In genomic region chr17:81514735-81515529, GRCh38 we compare ENCODE assay signal across 8 cellular contexts. TPM values are rescaled to one million over a fixed set of nuclear protein-coding genes. Genes with fewer than 3 reads are reported as not detected.
DNase-seq lines count a peak whose midpoint lies in the region; ATAC-seq and TF ChIP-seq lines count a peak whose summit lies in the region.

No MANE protein-coding gene starts in this region.

- H3K27ac ChIP-seq in CD4-positive, alpha-beta T cell (ENCODE audit: low read depth, low read length): peak overlapping the region; percentile 78

- peaks cover 44% of the 10 kb centered on the region for H3K4me1 Mint-ChIP-seq in CD4-positive, alpha-beta T cell (ENCODE audit: low read depth)
- peaks cover 51% of the 10 kb centered on the region for H3K4me1 Mint-ChIP-seq in activated B cell treated with CpG ODN at 0.5 μM for 24 hours
- H3K4me1 Mint-ChIP-seq in central memory CD8-positive, alpha-beta T cell: peaks cover 49% of the 10 kb centered on the region

- peak in 8 of 10 experiments; percentile 43 to 73 (median 62) for DNase-seq in CD4-positive, alpha-beta T cell
- DNase-seq in NCI-H146 treated with DMSO at 0.1 percent for 48 hours (lab: John Stamatoyannopoulos, UW; ENCODE audit: unreplicated experiment) (peak; percentile 64), activated B cell treated with CpG ODN at 0.5 μM for 24 hours (peak; percentile 76), islet precursor cell (peak; percentile 93)
- no peak for DNase-seq in central memory CD8-positive, alpha-beta T cell (ENCODE audit: low spot score in 2 of 2)
- peak; percentile 85 for DNase-seq in stimulated activated CD4-positive, alpha-beta T cell treated with anti-CD3 and anti-CD28 coated beads, Interleukin-15, amount 100 ng/mL, for 24 hours

- peak overlapping the region; percentile 95 for H3K4me3 Mint-ChIP-seq in CD4-positive, alpha-beta T cell
- H3K4me3 Mint-ChIP-seq in activated B cell treated with CpG ODN at 0.5 μM for 24 hours: peak overlapping the region; percentile 93
- peak overlapping the region; percentile 85 for H3K4me3 Mint-ChIP-seq in central memory CD8-positive, alpha-beta T cell

- no peaks in the 10 kb centered on the region for H3K9me3 ChIP-seq in CD4-positive, alpha-beta T cell (ENCODE audit: control insufficient read depth, low read length)

- no peaks in the 10 kb centered on the region for H3K27me3 Mint-ChIP-seq in CD4-positive, alpha-beta T cell
- no peaks in the 10 kb centered on the region for H3K27me3 Mint-ChIP-seq in activated B cell treated with CpG ODN at 0.5 μM for 24 hours
- H3K27me3 Mint-ChIP-seq in central memory CD8-positive, alpha-beta T cell: no peaks in the 10 kb centered on the region

- peak overlapping the region; percentile 88 for H3K27ac Mint-ChIP-seq in CD4-positive, alpha-beta T cell
- H3K27ac Mint-ChIP-seq in activated B cell treated with CpG ODN at 0.5 μM for 24 hours: peak overlapping the region; percentile 95
- H3K27ac Mint-ChIP-seq in central memory CD8-positive, alpha-beta T cell (ENCODE audit: low read depth): peak overlapping the region; percentile 82

- no peaks in the 10 kb centered on the region for H3K9me3 Mint-ChIP-seq in CD4-positive, alpha-beta T cell
- H3K9me3 Mint-ChIP-seq in activated B cell treated with CpG ODN at 0.5 μM for 24 hours: no peaks in the 10 kb centered on the region
- no peaks in the 10 kb centered on the region for H3K9me3 Mint-ChIP-seq in central memory CD8-positive, alpha-beta T cell

- CTCF ChIA-PET in CD4-positive, alpha-beta T cell (lab: Charles Lee): interaction anchor here (1.5 kb wide), 1 partner anchor 87 kb away, joined by 3 read pairs; no protein-coding TSS in a partner anchor
- CTCF ChIA-PET in activated B cell treated with CpG ODN at 0.5 μM for 24 hours (lab: Charles Lee): interaction anchor here (1.6 kb wide), 1 partner anchor 22 kb away, joined by 5 read pairs; no protein-coding TSS in a partner anchor

- H3K27me3 ChIP-seq in CD4-positive, alpha-beta T cell (ENCODE audit: control insufficient read depth, insufficient read depth, low read length): no peaks in the 10 kb centered on the region

- H3K36me3 Mint-ChIP-seq in CD4-positive, alpha-beta T cell (ENCODE audit: low read depth): peaks cover 28% of the 10 kb centered on the region
- H3K36me3 Mint-ChIP-seq in activated B cell treated with CpG ODN at 0.5 μM for 24 hours (ENCODE audit: low read depth): peaks cover 33% of the 10 kb centered on the region
- peaks cover 43% of the 10 kb centered on the region for H3K36me3 Mint-ChIP-seq in central memory CD8-positive, alpha-beta T cell (ENCODE audit: insufficient read depth)

- peak; percentile 11 for ATAC-seq in CD4-positive, alpha-beta T cell (ENCODE audit: poor library complexity)
- ATAC-seq in GM21423 (IDR thresholded peaks at IDR 0.05; ENCODE audit: unreplicated experiment) (peak; percentile 19), activated B cell treated with CpG ODN at 0.5 μM for 24 hours (ENCODE audit: low read depth) (peak; percentile 18), HG03280 (IDR thresholded peaks at IDR 0.05; ENCODE audit: unreplicated experiment) (no peak)
- ATAC-seq in central memory CD8-positive, alpha-beta T cell (replicated peaks; ENCODE audit: extremely low read depth, poor library complexity, severe bottlenecking): peak; percentile 1

- no peak for TF ChIP-seq CTCF in CD4-positive, alpha-beta T cell (IDR thresholded peaks at IDR 0.05)
- TF ChIP-seq CTCF in activated B cell treated with CpG ODN at 0.5 μM for 24 hours (IDR thresholded peaks at IDR 0.05): no peak

- intact Hi-C loops in CD4-positive, alpha-beta T cell (cut with DNase I, micrococcal nuclease): loop anchor here in 1 of 2 experiments (10.0 kb wide), 4 partner anchors 220 to 1250 kb away; partner anchors contain the start of genes P4HB, RNF213 and SLC38A10
- intact Hi-C loops in activated B cell treated with CpG ODN at 0.5 μM for 24 hours (cut with micrococcal nuclease): loop anchor here (1.0 to 10.0 kb wide), 6 partner anchors 220 to 1710 kb away; partner anchors contain the start of genes EIF4A3, FASN, P4HB and SLC38A10

- POLR2A ChIA-PET in CD4-positive, alpha-beta T cell (lab: Charles Lee): interaction anchor here (0.8 to 9.3 kb wide), 7 partner anchors 8 to 1060 kb away, joined by 3 to 93 read pairs (median 3); partner anchors contain the start of genes BAHCC1, CEP131, FAAP100 and P4HB
- POLR2A ChIA-PET in activated B cell treated with CpG ODN at 0.5 μM for 24 hours (lab: Charles Lee): interaction anchor here (0.6 to 14.0 kb wide), 16 partner anchors 8 to 292 kb away, joined by 3 to 188 read pairs (median 8); partner anchors contain the start of genes BAHCC1, CEP131, FAAP100 and NDUFAF8

RNA-seq across cellular contexts. Expression of gene ACTG1, which starts 2.3 kb away (rescaled TPM):
- total RNA-seq in CD4-positive, alpha-beta T cell: 1,000 to 10,000 TPM; 1,296 to 1,318 TPM
- 2,863 and 2,949 TPM in 2 replicates for total RNA-seq in activated B cell treated with CpG ODN at 0.5 μM for 24 hours

RNA-seq across cellular contexts. Expression of gene FSCN2, which starts 13.2 kb away (rescaled TPM):
- total RNA-seq in CD4-positive, alpha-beta T cell: 1 to 10 TPM; 1.0 to 1.1 TPM
- total RNA-seq in activated B cell treated with CpG ODN at 0.5 μM for 24 hours: 3.2 and 5.5 TPM in 2 replicates

RNA-seq across cellular contexts. Expression of gene FAAP100, which starts 37.2 kb away (rescaled TPM):
- total RNA-seq in CD4-positive, alpha-beta T cell: 10 to 100 TPM; 18.7 to 19.7 TPM
- 42.6 and 48.2 TPM in 2 replicates for total RNA-seq in activated B cell treated with CpG ODN at 0.5 μM for 24 hours

Comparison
In these comparisons a context has a peak if more than half of its experiments do, and no peak if none do; other contexts are left out.
1. DNase-seq: peak in CD4-positive, alpha-beta T cell (8 of 10), NCI-H146 treated with DMSO at 0.1 percent for 48 hours (single experiment), activated B cell treated with CpG ODN at 0.5 μM for 24 hours (single experiment), islet precursor cell (single experiment) and stimulated activated CD4-positive, alpha-beta T cell treated with anti-CD3 and anti-CD28 coated beads, Interleukin-15, amount 100 ng/mL, for 24 hours (single experiment); none in central memory CD8-positive, alpha-beta T cell (0 of 2).
2. Peak in every context shown above with its lines, with median percentiles within 50 percentile points of each other: H3K27ac Mint-ChIP-seq and H3K4me3 Mint-ChIP-seq.